ENCODE assay signal across 2 cellular contexts in the genomic region with DNA sequence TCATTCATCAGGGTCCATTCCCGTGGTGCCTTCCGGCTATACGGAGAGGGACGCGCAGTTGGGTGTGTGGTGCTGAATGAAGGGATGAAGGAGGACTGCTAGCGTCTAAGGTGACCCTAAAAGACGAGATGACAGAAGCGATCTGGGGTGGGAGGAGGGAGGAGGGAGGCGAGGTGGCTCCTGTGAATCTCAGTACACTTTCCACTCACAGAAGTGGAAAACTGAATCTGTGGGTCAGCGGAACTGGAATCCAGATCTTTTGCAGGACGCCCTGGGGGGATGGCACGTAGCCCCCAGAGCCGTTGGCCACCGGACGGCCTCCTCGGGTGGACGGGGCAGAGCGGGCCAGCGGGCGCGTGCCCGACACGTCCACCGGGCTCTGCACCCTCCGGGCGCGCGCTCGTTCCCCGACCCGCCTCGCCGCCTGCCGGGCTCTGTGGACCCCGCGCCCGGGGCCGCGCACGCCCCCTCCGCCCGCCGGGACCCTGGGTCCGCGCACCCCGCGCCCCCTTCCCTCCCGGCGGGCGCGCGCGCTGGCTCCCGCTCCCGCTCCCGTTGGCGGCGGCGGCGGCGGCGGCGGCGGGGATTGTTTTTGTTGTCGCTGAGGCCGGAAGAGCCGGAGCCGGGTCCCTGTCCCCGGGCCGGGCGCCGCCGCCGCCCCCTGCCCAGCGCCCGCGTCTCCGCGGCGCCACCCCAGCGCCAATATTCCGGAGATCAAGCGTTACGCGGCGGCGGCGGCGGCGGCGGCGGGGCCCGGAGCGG.
TF ChIP-seq lines count a peak whose summit lies in the region.

AGO4 (plus strand) TSS at position 403 of the 762 bp plus-strand sequence. CDS start 401 bp downstream, outside the sequence.

TF ChIP-seq in GM12891, 5 proteins besides CTCF, POLR2A, EP300 and RAD21:
- no peak for TF ChIP-seq TAF1 (IDR thresholded peaks at IDR 0.05; ENCODE audit: low read depth, low read length)
- no peak for TF ChIP-seq POLR2AphosphoS5 (IDR thresholded peaks at IDR 0.05; ENCODE audit: low read depth, low read length)
- no peak for TF ChIP-seq PAX5 (IDR thresholded peaks at IDR 0.05; ENCODE audit: insufficient read depth, low read length, severe bottlenecking)
- no peak for TF ChIP-seq POU2F2 (IDR thresholded peaks at IDR 0.05; ENCODE audit: low read depth, low read length)
- TF ChIP-seq SPI1 (IDR thresholded peaks at IDR 0.05; ENCODE audit: low read depth, low read length), result no peak

TF ChIP-seq in H1, 55 proteins besides CTCF, POLR2A, EP300 and RAD21:
- TF ChIP-seq CBX8 (IDR thresholded peaks at IDR 0.05; ENCODE audit: borderline replicate concordance, low read depth, low read length) (no peak), CREB1 (IDR thresholded peaks at IDR 0.05) (no peak), SP1 (IDR thresholded peaks at IDR 0.05; ENCODE audit: low read depth, low read length) (no peak), SP4 (IDR thresholded peaks at IDR 0.05; ENCODE audit: low read length) (no peak), POLR2AphosphoS5 (IDR thresholded peaks at IDR 0.05; ENCODE audit: low read depth, low read length) (peak; percentile 43; the same call in 1 of the 2 replicates), KDM4A (IDR thresholded peaks at IDR 0.05; ENCODE audit: low read depth, low read length, severe bottlenecking) (peak; percentile 65), SAP30 (IDR thresholded peaks at IDR 0.05; ENCODE audit: insufficient read depth, insufficient replicate concordance, low read length) (peak; percentile 51), ASH2L (IDR thresholded peaks at IDR 0.05; ENCODE audit: low read length) (peak; percentile 63), EZH2 (IDR thresholded peaks at IDR 0.05; ENCODE audit: low read depth, low read length, severe bottlenecking) (no peak), KDM5A (IDR thresholded peaks at IDR 0.05; ENCODE audit: low read length) (no peak), PHF8 (conservative IDR thresholded peaks at IDR 0.05; ENCODE audit: low read depth, low read length) (peak; percentile 45), KDM1A (IDR thresholded peaks at IDR 0.05; ENCODE audit: borderline replicate concordance, low read length) (no peak), POU5F1 (IDR thresholded peaks at IDR 0.05; ENCODE audit: low read depth, low read length) (no peak), GTF2F1 (IDR thresholded peaks at IDR 0.05; ENCODE audit: borderline replicate concordance, low read depth, low read length) (no peak), TBP (IDR thresholded peaks at IDR 0.05; ENCODE audit: low read depth, low read length) (no peak), JUN (IDR thresholded peaks at IDR 0.05; ENCODE audit: low read depth, low read length) (no peak), RBBP5 (IDR thresholded peaks at IDR 0.05; ENCODE audit: borderline replicate concordance, low read depth, low read length) (0 out of 2 replicates have a peak, but pooled peaks have one; percentile 39), HDAC2 (IDR thresholded peaks at IDR 0.05; ENCODE audit: borderline replicate concordance in 1 of 2, low read depth in 2 of 2, low read length in 2 of 2) (0 out of 4 replicates have a peak, but pooled peaks of 1 of the 2 experiments have one; percentile 45), RNF2 (IDR thresholded peaks at IDR 0.05; ENCODE audit: borderline replicate concordance, low read depth, low read length, missing control alignments, poor library complexity, severe bottlenecking) (no peak), CHD2 (IDR thresholded peaks at IDR 0.05; ENCODE audit: low read length) (no peak), RFX5 (IDR thresholded peaks at IDR 0.05; ENCODE audit: borderline replicate concordance, low read depth, low read length) (no peak), CEBPB (IDR thresholded peaks at IDR 0.05; ENCODE audit: low read depth, low read length) (no peak), CBX5 (IDR thresholded peaks at IDR 0.05; ENCODE audit: low read depth, low read length) (no peak), RXRA (IDR thresholded peaks at IDR 0.05; ENCODE audit: insufficient read depth, low read depth, low read length) (no peak), ZNF274 (IDR thresholded peaks at IDR 0.05; ENCODE audit: borderline replicate concordance, extremely low read depth, low read length) (no peak), YY1 (IDR thresholded peaks at IDR 0.05; ENCODE audit: low read depth, low read length) (no peak), TAF1 (IDR thresholded peaks at IDR 0.05; ENCODE audit: low read depth, low read length) (0 out of 2 replicates have a peak, but pooled peaks have one; percentile 17), SIRT6 (IDR thresholded peaks at IDR 0.05; ENCODE audit: low read length) (no peak), CHD7 (IDR thresholded peaks at IDR 0.05; ENCODE audit: insufficient replicate concordance, low read length) (no peak)
- TF ChIP-seq, protein P1, sequence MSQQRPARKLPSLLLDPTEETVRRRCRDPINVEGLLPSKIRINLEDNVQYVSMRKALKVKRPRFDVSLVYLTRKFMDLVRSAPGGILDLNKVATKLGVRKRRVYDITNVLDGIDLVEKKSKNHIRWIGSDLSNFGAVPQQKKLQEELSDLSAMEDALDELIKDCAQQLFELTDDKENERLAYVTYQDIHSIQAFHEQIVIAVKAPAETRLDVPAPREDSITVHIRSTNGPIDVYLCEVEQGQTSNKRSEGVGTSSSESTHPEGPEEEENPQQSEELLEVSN (IDR thresholded peaks at IDR 0.05), result no peak
- TF ChIP-seq, protein P2, sequence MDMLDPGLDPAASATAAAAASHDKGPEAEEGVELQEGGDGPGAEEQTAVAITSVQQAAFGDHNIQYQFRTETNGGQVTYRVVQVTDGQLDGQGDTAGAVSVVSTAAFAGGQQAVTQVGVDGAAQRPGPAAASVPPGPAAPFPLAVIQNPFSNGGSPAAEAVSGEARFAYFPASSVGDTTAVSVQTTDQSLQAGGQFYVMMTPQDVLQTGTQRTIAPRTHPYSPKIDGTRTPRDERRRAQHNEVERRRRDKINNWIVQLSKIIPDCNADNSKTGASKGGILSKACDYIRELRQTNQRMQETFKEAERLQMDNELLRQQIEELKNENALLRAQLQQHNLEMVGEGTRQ (IDR thresholded peaks at IDR 0.05; ENCODE audit: low read length), result no peak
TF ChIP-seq in H1: peak in this region for 8.
